12 cellular contexts compared by ENCODE assay signal in genomic region chr2:96330407-96330806, GRCh38. TPM values are rescaled to one million over a fixed set of nuclear protein-coding genes. Genes with fewer than 3 reads are reported as not detected.
A peak's percentile ranks its signal among the peaks of the same experiment; 100 is the strongest.
DNase-seq lines count a peak whose midpoint lies in the region; ATAC-seq, FAIRE-seq and TF ChIP-seq lines count a peak whose summit lies in the region.
"Had no signal": no experiment of that assay in that cellular context is flagged by ENCODE, and none has a peak within 500 bp of the region (broad histone marks: within the 10 kb centered on the region; RNA-seq: fewer than 3 reads in every experiment).

No MANE protein-coding gene starts in this region.

- H3K4me3 ChIP-seq in LNCaP clone FGC (ENCODE audit: low read depth, low read length) (no peak overlapping the region), bronchial epithelial cell (ENCODE audit: low read depth, low read length) (no peak overlapping the region)
- H3K4me3 ChIP-seq: spleen had no signal

- H3K27me3 ChIP-seq in bronchial epithelial cell (ENCODE audit: control insufficient read depth, insufficient read depth, low read length): no peaks in the 10 kb centered on the region

- ATAC-seq in omental fat pad (ENCODE audit: low FRiP score): peak; percentile 70

- no peak for TF ChIP-seq CTCF in LNCaP clone FGC (IDR thresholded peaks at IDR 0.05; ENCODE audit: control insufficient read depth, extremely low read depth, insufficient read depth)
- no peak for TF ChIP-seq CTCF in bronchial epithelial cell (IDR thresholded peaks at IDR 0.05; ENCODE audit: insufficient read depth, low read length, severe bottlenecking)
- no peak for TF ChIP-seq CTCF in omental fat pad (IDR thresholded peaks at IDR 0.05)
- no peak for TF ChIP-seq CTCF in GM20000 (IDR thresholded peaks at IDR 0.05; ENCODE audit: extremely low read depth, missing control alignments)

- DNase-seq in ELR (ENCODE audit: low read depth): peak; percentile 41
- DNase-seq in LNCaP clone FGC (ENCODE audit: low read depth): peak; percentile 56
- peak; percentile 99 for DNase-seq in bronchial epithelial cell (ENCODE audit: low read depth)
- no peak for DNase-seq in omental fat pad (ENCODE audit: low spot score)
- DNase-seq in GM20000 (ENCODE audit: low spot score): no peak
- DNase-seq in NOMO-1 treated with dmso at 0.1 percent for 144 hours (lab: John Stamatoyannopoulos, UW; ENCODE audit: unreplicated experiment): no peak
- DNase-seq in NOMO-1 treated with DMSO at 0.1 percent for 48 hours (lab: John Stamatoyannopoulos, UW; ENCODE audit: unreplicated experiment): no peak
- DNase-seq: hypothalamus, KBM-7, NCI-H2107, spleen, T-helper 1 cell had no signal

- peaks cover 2% of the 10 kb centered on the region for H3K36me3 ChIP-seq in bronchial epithelial cell (ENCODE audit: control insufficient read depth, insufficient read depth, low read length)

- FAIRE-seq in bronchial epithelial cell (lab: Jason Lieb, UNC): no peak

RNA-seq across cellular contexts. Expression of gene NCAPH, which starts 5.2 kb away (rescaled TPM):
- 0.53 and 0.77 TPM in 2 replicates for total RNA-seq in bronchial epithelial cell
- total RNA-seq in omental fat pad: 1 to 10 TPM in 2 of 4 donors, under 1 TPM in 2; 0.65 to 3.2 (median 2.0) TPM

RNA-seq across cellular contexts. Expression of gene ITPRIPL1, which starts 5.3 kb away (rescaled TPM):
- total RNA-seq in bronchial epithelial cell (1.6 and 2.6 TPM in 2 replicates), omental fat pad (1 to 10 TPM; 4.8 to 7.6 (median 6.6) TPM)

RNA-seq across cellular contexts. Expression of gene SNRNP200, which starts 25.1 kb away (rescaled TPM):
- 32.6 and 35.8 TPM in 2 replicates for total RNA-seq in bronchial epithelial cell
- total RNA-seq in omental fat pad: 10 to 100 TPM; 64.8 to 97.7 (median 84.3) TPM

Comparison
In these comparisons a context has a peak if more than half of its experiments do, and no peak if none do; other contexts are left out.
1. DNase-seq: peak in ELR (single experiment), LNCaP clone FGC (single experiment) and bronchial epithelial cell (single experiment); none in omental fat pad (single experiment), GM20000 (single experiment), NOMO-1 treated with dmso at 0.1 percent for 144 hours (single experiment) and NOMO-1 treated with DMSO at 0.1 percent for 48 hours (single experiment).